21 cellular contexts compared by ENCODE assay signal in the genomic region with DNA sequence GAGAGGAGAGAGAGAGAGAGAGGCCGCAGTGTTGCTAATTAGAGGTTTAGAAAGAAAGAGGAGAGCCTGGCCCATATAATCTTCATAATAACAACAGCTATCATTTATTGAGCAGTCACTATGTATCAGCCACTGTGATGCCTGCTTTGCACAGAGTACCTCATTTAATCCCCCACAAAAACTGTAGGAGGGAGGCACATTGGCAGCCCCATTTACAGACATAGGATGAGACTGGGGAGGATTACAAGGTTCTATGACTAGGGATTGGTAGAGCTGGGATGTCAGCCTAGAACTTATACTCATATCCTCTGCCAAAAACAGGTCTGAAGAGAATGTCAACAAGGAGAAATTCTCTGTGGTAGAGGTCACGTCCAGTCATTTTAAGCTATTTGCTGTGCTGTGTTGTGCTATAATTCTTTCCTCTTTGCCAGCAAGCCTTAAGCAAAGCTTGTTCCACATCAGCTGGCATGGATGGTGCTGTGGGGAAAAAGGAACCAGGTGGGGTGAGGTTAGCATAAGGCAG. TPM values are rescaled to one million over a fixed set of nuclear protein-coding genes. Genes with fewer than 3 reads are reported as not detected.
DNase-seq lines count a peak whose midpoint lies in the region; ATAC-seq and TF ChIP-seq lines count a peak whose summit lies in the region.
"Had no signal": no experiment of that assay in that cellular context is flagged by ENCODE, and none has a peak within 500 bp of the region (broad histone marks: within the 10 kb centered on the region; RNA-seq: fewer than 3 reads in every experiment).

No MANE protein-coding gene starts in this region.

- H3K79me2 ChIP-seq in PC-3 (ENCODE audit: low read length) = no peaks in the 10 kb centered on the region

- no peaks in the 10 kb centered on the region for H3K36me3 ChIP-seq in PC-3 (ENCODE audit: low read depth, low read length)
- H3K36me3 ChIP-seq: heart left ventricle, neutrophil, thoracic aorta had no signal

- H3K4me1 Mint-ChIP-seq in activated T-cell treated with anti-CD3 and anti-CD28 coated beads, Interleukin-2, amount 50 U/mL, for 4 hours (ENCODE audit: low read depth) = peaks cover 85% of the 10 kb centered on the region
- peaks cover 54% of the 10 kb centered on the region for H3K4me1 Mint-ChIP-seq in central memory CD8-positive, alpha-beta T cell
- H3K4me1 Mint-ChIP-seq in stimulated activated naive CD8-positive, alpha-beta T cell treated with anti-CD3 and anti-CD28 coated beads, Interleukin-15, Interleukin-2, amounts not matched to agents 100 ng/mL and 50 ng/mL, for 24 hours (ENCODE audit: low read depth) = peaks cover 86% of the 10 kb centered on the region

- no peaks in the 10 kb centered on the region for H3K9me3 ChIP-seq in PC-3 (ENCODE audit: low read length)
- H3K9me3 ChIP-seq: body of pancreas, heart left ventricle, neutrophil, thoracic aorta had no signal

- peak overlapping the region; percentile 1 for H3K4me3 Mint-ChIP-seq in activated T-cell treated with anti-CD3 and anti-CD28 coated beads, Interleukin-2, amount 50 U/mL, for 4 hours
- no peak overlapping the region for H3K4me3 Mint-ChIP-seq in central memory CD8-positive, alpha-beta T cell
- H3K4me3 Mint-ChIP-seq in stimulated activated naive CD8-positive, alpha-beta T cell treated with anti-CD3 and anti-CD28 coated beads, Interleukin-15, Interleukin-2, amounts not matched to agents 100 ng/mL and 50 ng/mL, for 24 hours = peak overlapping the region; percentile 3
- H3K4me3 Mint-ChIP-seq: immature natural killer cell had no signal

- CTCF ChIA-PET in PC-3 (lab: Charles Lee) = no interaction called here

- intact Hi-C loops in PC-3 (cut with micrococcal nuclease) = loop anchor here (10.0 kb wide), 1 partner anchor 176 kb away; the partner anchor contains the start of gene ANKRD31

- peak; percentile 11 to 20 for ATAC-seq in activated T-cell treated with anti-CD3 and anti-CD28 coated beads, Interleukin-2, amount 50 U/mL, for 4 hours
- ATAC-seq in PC-3 = peak; percentile 55
- no peak for ATAC-seq in central memory CD8-positive, alpha-beta T cell (replicated peaks; ENCODE audit: extremely low read depth, poor library complexity, severe bottlenecking)
- no peak for ATAC-seq in HG03095 (IDR thresholded peaks at IDR 0.05; ENCODE audit: unreplicated experiment)
- ATAC-seq in HG03520 (IDR thresholded peaks at IDR 0.05; ENCODE audit: unreplicated experiment) = no peak
- ATAC-seq: body of pancreas, heart left ventricle had no signal

- H3K27ac ChIP-seq in PC-3 (ENCODE audit: low read length) = no peak overlapping the region
- H3K27ac ChIP-seq: body of pancreas, coronary artery, heart left ventricle, neutrophil, thoracic aorta had no signal

- no peaks in the 10 kb centered on the region for H3K36me3 Mint-ChIP-seq in activated T-cell treated with anti-CD3 and anti-CD28 coated beads, Interleukin-2, amount 50 U/mL, for 4 hours (ENCODE audit: insufficient read depth)
- H3K36me3 Mint-ChIP-seq in central memory CD8-positive, alpha-beta T cell (ENCODE audit: insufficient read depth) = no peaks in the 10 kb centered on the region
- H3K36me3 Mint-ChIP-seq in stimulated activated naive CD8-positive, alpha-beta T cell treated with anti-CD3 and anti-CD28 coated beads, Interleukin-15, Interleukin-2, amounts not matched to agents 100 ng/mL and 50 ng/mL, for 24 hours (ENCODE audit: low read depth) = peaks cover 5% of the 10 kb centered on the region
- H3K36me3 Mint-ChIP-seq: CD14-positive monocyte, immature natural killer cell had no signal

- H3K27me3 ChIP-seq in PC-3 (ENCODE audit: low read length) = no peaks in the 10 kb centered on the region
- H3K27me3 ChIP-seq: body of pancreas had no signal

- H3K4me1 ChIP-seq in PC-3 (ENCODE audit: insufficient read depth, low read length) = no peaks in the 10 kb centered on the region

- no TSS peak for BruUV-seq in PC-3 (replicated peaks; lab: Mats Ljungman, UMichigan)

- TF ChIP-seq CTCF in PC-3 (conservative IDR thresholded peaks at IDR 0.05; ENCODE audit: low read depth, low read length) = no peak

- H3K27me3 Mint-ChIP-seq in activated T-cell treated with anti-CD3 and anti-CD28 coated beads, Interleukin-2, amount 50 U/mL, for 4 hours (ENCODE audit: low read depth) = peaks cover 6% of the 10 kb centered on the region
- H3K27me3 Mint-ChIP-seq in central memory CD8-positive, alpha-beta T cell = no peaks in the 10 kb centered on the region
- H3K27me3 Mint-ChIP-seq in stimulated activated naive CD8-positive, alpha-beta T cell treated with anti-CD3 and anti-CD28 coated beads, Interleukin-15, Interleukin-2, amounts not matched to agents 100 ng/mL and 50 ng/mL, for 24 hours = peaks cover 13% of the 10 kb centered on the region

- no peak overlapping the region for H2AFZ ChIP-seq in PC-3 (ENCODE audit: low read length)

- peak overlapping the region; percentile 81 for H3K27ac Mint-ChIP-seq in central memory CD8-positive, alpha-beta T cell (ENCODE audit: low read depth)
- H3K27ac Mint-ChIP-seq in stimulated activated naive CD8-positive, alpha-beta T cell treated with anti-CD3 and anti-CD28 coated beads, Interleukin-15, Interleukin-2, amounts not matched to agents 100 ng/mL and 50 ng/mL, for 24 hours = peak overlapping the region; percentile 65
- H3K27ac Mint-ChIP-seq: immature natural killer cell had no signal

- no peak overlapping the region for H3K9ac ChIP-seq in PC-3 (ENCODE audit: low read length)

- H3K9me2 ChIP-seq in PC-3 (replicated peaks; ENCODE audit: low read length) = no peaks in the 10 kb centered on the region

- H4K20me1 ChIP-seq in PC-3 (ENCODE audit: low read length) = no peaks in the 10 kb centered on the region

- H3K4me2 ChIP-seq in PC-3 (ENCODE audit: low read length) = no peak overlapping the region

- POLR2A ChIA-PET in PC-3 (lab: Charles Lee; ENCODE audit: unreplicated experiment) = no interaction called here

- H3K4me3 ChIP-seq in PC-3 (ENCODE audit: low read length) = no peak overlapping the region
- H3K4me3 ChIP-seq: body of pancreas, coronary artery, heart left ventricle, thoracic aorta had no signal

- no peaks in the 10 kb centered on the region for H3F3A ChIP-seq in PC-3 (ENCODE audit: low read length, unreplicated experiment)

- H3K9me3 Mint-ChIP-seq in activated T-cell treated with anti-CD3 and anti-CD28 coated beads, Interleukin-2, amount 50 U/mL, for 4 hours = no peaks in the 10 kb centered on the region
- no peaks in the 10 kb centered on the region for H3K9me3 Mint-ChIP-seq in central memory CD8-positive, alpha-beta T cell
- no peaks in the 10 kb centered on the region for H3K9me3 Mint-ChIP-seq in stimulated activated naive CD8-positive, alpha-beta T cell treated with anti-CD3 and anti-CD28 coated beads, Interleukin-15, Interleukin-2, amounts not matched to agents 100 ng/mL and 50 ng/mL, for 24 hours
- H3K9me3 Mint-ChIP-seq: immature natural killer cell had no signal

- DNase-seq in activated T-cell treated with anti-CD3 and anti-CD28 coated beads, Interleukin-2, amount 50 U/mL, for 4 hours = no peak
- DNase-seq in activated T-cell treated with anti-CD3 and anti-CD28 coated beads, Interleukin-2, amount 50 U/mL, for 48 hours = no peak
- peak; percentile 9 for DNase-seq in PC-3
- no peak for DNase-seq in central memory CD8-positive, alpha-beta T cell (ENCODE audit: low spot score in 2 of 2)
- DNase-seq in midbrain (lab: John Stamatoyannopoulos, UW) = no peak
- DNase-seq: activated gamma-delta T cell, body of pancreas, DMS53, heart left ventricle, immature natural killer cell, NCI-H1417 treated with DMSO at 0.1 percent for 48 hours, NCI-H526, retina, Right ventricle myocardium superior had no signal

RNA-seq across cellular contexts. Expression of gene GCNT4, which starts 6.7 kb away (rescaled TPM):
- 1 to 10 TPM; 1.1 to 1.3 (median 1.2) TPM for total RNA-seq in activated T-cell treated with anti-CD3 and anti-CD28 coated beads, Interleukin-2, amount 50 U/mL, for 4 hours
- under 0.01 and 0.06 TPM in 2 replicates for total RNA-seq in PC-3 (2014; rRNA removed)

Comparison
In these comparisons a context has a peak if more than half of its experiments do, and no peak if none do; other contexts are left out.
1. ATAC-seq: peak in activated T-cell treated with anti-CD3 and anti-CD28 coated beads, Interleukin-2, amount 50 U/mL, for 4 hours (2 of 2) and PC-3 (single experiment); none in central memory CD8-positive, alpha-beta T cell (single experiment), HG03095 (single experiment) and HG03520 (single experiment).